20 cellular contexts compared by ENCODE assay signal in the genomic region with DNA sequence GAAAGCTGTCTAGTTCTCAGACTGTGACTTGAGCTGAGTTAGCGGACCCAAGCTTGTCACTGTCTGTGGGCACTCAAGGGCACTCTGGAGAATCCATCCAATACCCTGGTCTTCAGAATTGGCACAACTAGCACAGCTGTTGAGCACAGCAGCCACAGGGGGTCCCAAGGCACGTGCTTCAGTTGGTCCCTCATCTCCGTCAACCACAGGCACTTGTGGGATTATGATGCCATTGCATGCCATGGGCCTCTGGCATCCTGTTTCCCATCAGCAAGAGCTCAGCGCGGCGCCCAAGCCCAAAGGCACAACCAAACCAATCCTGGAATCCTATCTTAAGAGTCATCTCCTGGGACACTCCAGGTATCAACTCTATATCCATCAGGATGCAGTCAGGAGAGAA. TPM values are rescaled to one million over a fixed set of nuclear protein-coding genes. Genes with fewer than 3 reads are reported as not detected.
DNase-seq lines count a peak whose midpoint lies in the region; ATAC-seq and TF ChIP-seq lines count a peak whose summit lies in the region.
"Had no signal": no experiment of that assay in that cellular context is flagged by ENCODE, and none has a peak within 500 bp of the region (broad histone marks: within the 10 kb centered on the region; RNA-seq: fewer than 3 reads in every experiment).

No MANE protein-coding gene starts in this region.

- intact Hi-C loops in HCT116 (cut with micrococcal nuclease) (no loop called here), thyroid gland (cut with DNase I) (loop anchor here (10.0 kb wide), 1 partner anchor 226 kb away; no protein-coding TSS in a partner anchor)

- peaks cover 29 to 50% (median 42%) of the 10 kb centered on the region in 3 donors for H3K4me1 Mint-ChIP-seq in CD8-positive, alpha-beta memory T cell
- peaks cover 52% of the 10 kb centered on the region for H3K4me1 Mint-ChIP-seq in nephron progenitor cell

- H2AFZ ChIP-seq in HCT116 (ENCODE audit: low read depth, low read length, poor library complexity, severe bottlenecking), result no peak overlapping the region

- TF ChIP-seq CTCF in HCT116 (IDR thresholded peaks at IDR 0.05 in 2 of 3, conservative IDR thresholded peaks at IDR 0.05 in 1 of 3; ENCODE audit: borderline replicate concordance in 1 of 3, insufficient read depth in 1 of 3, low read depth in 2 of 3, low read length in 2 of 3) (no peak), nephron progenitor cell (IDR thresholded peaks at IDR 0.05) (no peak), thyroid gland (IDR thresholded peaks at IDR 0.05) (no peak), GM10248 (IDR thresholded peaks at IDR 0.05; ENCODE audit: control extremely low read depth, extremely low read depth, low read depth, missing control alignments) (no peak), GM13976 (IDR thresholded peaks at IDR 0.05; ENCODE audit: borderline replicate concordance, control extremely low read depth, extremely low read depth, insufficient read depth, missing control alignments) (no peak)

- H3K36me3 ChIP-seq in CD8-positive, alpha-beta memory T cell (ENCODE audit: insufficient read depth, low read length), result peaks cover 16% of the 10 kb centered on the region
- H3K36me3 ChIP-seq in HCT116 (ENCODE audit: control insufficient read depth in 1 of 2, insufficient read depth in 2 of 2, low read length in 2 of 2), result peaks cover 0 to 18% of the 10 kb centered on the region in 2 experiments; a peak in 3 of 4 replicates
- peaks cover 8 to 22% of the 10 kb centered on the region in 2 donors for H3K36me3 ChIP-seq in thyroid gland
- H3K36me3 ChIP-seq: prostate gland had no signal

- 0 out of 2 replicates have a peak, but pooled peaks have one; percentile 18 for ATAC-seq in HCT116
- ATAC-seq: naive thymus-derived CD8-positive, alpha-beta T cell had no signal

- no peaks in the 10 kb centered on the region for H3K9me2 ChIP-seq in HCT116 (ENCODE audit: insufficient read depth)

- RAD21 ChIA-PET in HCT116 (lab: Charles Lee; ENCODE audit: low non-redundant PET in 1 of 2, low total read pairs in 2 of 2, uncharacterized antibody in 2 of 2, unreplicated experiment in 2 of 2), result no interaction called here

- H3K9ac ChIP-seq in HCT116 (ENCODE audit: low read length), result no peak overlapping the region

- H3K27ac Mint-ChIP-seq in CD8-positive, alpha-beta memory T cell, result peak overlapping the region; percentile 8 to 96 (median 50)
- peak overlapping the region; percentile 68 for H3K27ac Mint-ChIP-seq in nephron progenitor cell

- H3K27ac ChIP-seq in CD8-positive, alpha-beta memory T cell (ENCODE audit: low read depth, low read length), result no peak overlapping the region
- H3K27ac ChIP-seq in HCT116 (ENCODE audit: low read depth, low read length) (no peak overlapping the region), thyroid gland (no peak overlapping the region)
- H3K27ac ChIP-seq: esophagus squamous epithelium, prostate gland, testis had no signal

- DNase-seq in CD8-positive, alpha-beta memory T cell, result no peak
- DNase-seq in HCT116 (ENCODE audit: low read depth, low spot score) (no peak), astrocyte of the hippocampus (ENCODE audit: low read depth, low spot score) (peak; percentile 35), nephron progenitor cell (no peak), thyroid gland (no peak), GM10248 (ENCODE audit: extremely low spot score) (no peak), GM13976 (ENCODE audit: low spot score) (no peak), NCI-H2081 (lab: John Stamatoyannopoulos, UW) (no peak)
- DNase-seq: activated CD4-positive, CD25-positive, alpha-beta regulatory T cell treated with anti-CD3 and anti-CD28 coated beads, Interleukin-2, amount 50 U/mL, for 72 hours; activated gamma-delta T cell; effector memory CD4-positive, alpha-beta T cell; esophagus squamous epithelium; T-helper 9 cell had no signal

- H3K4me2 ChIP-seq in HCT116 (ENCODE audit: low read length), result no peak overlapping the region

- no peaks in the 10 kb centered on the region for H3K9me3 Mint-ChIP-seq in CD8-positive, alpha-beta memory T cell
- H3K9me3 Mint-ChIP-seq in nephron progenitor cell, result no peaks in the 10 kb centered on the region
- H3K9me3 Mint-ChIP-seq: naive thymus-derived CD8-positive, alpha-beta T cell had no signal

- peaks cover 0 to 2% of the 10 kb centered on the region in 2 donors for H3K27me3 Mint-ChIP-seq in CD8-positive, alpha-beta memory T cell
- peaks cover 3% of the 10 kb centered on the region for H3K27me3 Mint-ChIP-seq in nephron progenitor cell (ENCODE audit: low read depth, poor library complexity)
- H3K27me3 Mint-ChIP-seq: naive thymus-derived CD8-positive, alpha-beta T cell had no signal

- POLR2A ChIA-PET in CD8-positive, alpha-beta memory T cell (lab: Charles Lee), result no interaction called here
- POLR2A ChIA-PET in HCT116 (lab: Charles Lee), result no interaction called here
- POLR2A ChIA-PET in GM10248 (lab: Yijun Ruan, JAX), result no interaction called here

- no peaks in the 10 kb centered on the region for H3K27me3 ChIP-seq in CD8-positive, alpha-beta memory T cell (ENCODE audit: insufficient read depth, low read length, poor library complexity, severe bottlenecking)
- H3K27me3 ChIP-seq in HCT116 (ENCODE audit: insufficient read depth, low read length) (no peaks in the 10 kb centered on the region), thyroid gland (no peaks in the 10 kb centered on the region)
- H3K27me3 ChIP-seq: esophagus squamous epithelium, testis had no signal

- no peaks in the 10 kb centered on the region for H4K20me1 ChIP-seq in HCT116 (ENCODE audit: insufficient read depth)

- no peaks in the 10 kb centered on the region for H3K9me3 ChIP-seq in CD8-positive, alpha-beta memory T cell (ENCODE audit: low read length)
- H3K9me3 ChIP-seq in HCT116 (ENCODE audit: control insufficient read depth in 1 of 2, insufficient read depth in 1 of 2, low read depth in 1 of 2, low read length in 2 of 2) (no peaks in the 10 kb centered on the region), thyroid gland (no peaks in the 10 kb centered on the region)
- H3K9me3 ChIP-seq: esophagus squamous epithelium, prostate gland, testis had no signal

- no peak overlapping the region for H3K4me3 ChIP-seq in CD8-positive, alpha-beta memory T cell (ENCODE audit: low read length)
- H3K4me3 ChIP-seq in HCT116 (replicated peaks in 1 of 2; ENCODE audit: low read depth in 1 of 2, low read length in 2 of 2) (no peak overlapping the region), thyroid gland (replicated peaks in 1 of 3) (no peak overlapping the region)
- H3K4me3 ChIP-seq: esophagus squamous epithelium, prostate gland, testis had no signal

- CTCF ChIA-PET in CD8-positive, alpha-beta memory T cell (lab: Charles Lee), result interaction anchor here (1.1 to 1.9 kb wide), 8 partner anchors 10 to 79 kb away, joined by 3 to 6 read pairs (median 4); a partner anchor contains a TSS
- CTCF ChIA-PET in HCT116 (lab: Charles Lee) (interaction anchor here (1.2 to 1.6 kb wide), 2 partner anchors 9 to 139 kb away, joined by 3 to 5 read pairs; a partner anchor contains a TSS), GM10248 (lab: Yijun Ruan, JAX) (interaction anchor here (1.1 to 4.2 kb wide), 6 partner anchors 9 to 139 kb away, joined by 3 to 19 read pairs (median 4); a partner anchor contains a TSS)

- no peaks in the 10 kb centered on the region for H3K79me2 ChIP-seq in HCT116 (ENCODE audit: insufficient read depth, low read length)

- in situ Hi-C loops in GM13976 (cut with MboI; ENCODE audit: low sequenced_read_pairs, unreplicated experiment), result no loop called here

- H3K4me1 ChIP-seq in CD8-positive, alpha-beta memory T cell (ENCODE audit: insufficient read depth, low read length), result peaks cover 17% of the 10 kb centered on the region
- H3K4me1 ChIP-seq in HCT116 (ENCODE audit: control insufficient read depth in 1 of 2, insufficient read depth in 2 of 2, low read length in 2 of 2) (peaks cover 0 to 5% of the 10 kb centered on the region in 2 experiments; a peak in 2 of 4 replicates), thyroid gland (peaks cover 17 to 31% of the 10 kb centered on the region in 2 donors)

- BruUV-seq in HCT116 (replicated peaks; lab: Mats Ljungman, UMichigan), result no TSS peak

- WGBS in thyroid gland, 2 donors, result 63 to 88% methylated on average over 5 of the region's 6 CpGs

- no peak for TF ChIP-seq POLR2A in HCT116 (IDR thresholded peaks at IDR 0.05; ENCODE audit: borderline replicate concordance, extremely low read depth, insufficient read depth, insufficient read length)
- TF ChIP-seq POLR2A in thyroid gland (IDR thresholded peaks at IDR 0.05), result no peak

- peaks cover 6 to 45% (median 7%) of the 10 kb centered on the region in 3 donors for H3K36me3 Mint-ChIP-seq in CD8-positive, alpha-beta memory T cell
- H3K36me3 Mint-ChIP-seq in nephron progenitor cell (ENCODE audit: low read depth), result peaks cover 16% of the 10 kb centered on the region

- H3K4me3 Mint-ChIP-seq in CD8-positive, alpha-beta memory T cell, result no peak overlapping the region
- no peak overlapping the region for H3K4me3 Mint-ChIP-seq in nephron progenitor cell

- no peak for TF ChIP-seq RAD21 in HCT116 (IDR thresholded peaks at IDR 0.05; ENCODE audit: low read depth)

TF ChIP-seq in HCT116, 20 proteins besides CTCF, POLR2A, EP300 and RAD21 (continues in another document):
- TF ChIP-seq POLR2AphosphoS5 (IDR thresholded peaks at IDR 0.05; ENCODE audit: low read depth, low read length), result no peak
- TF ChIP-seq JUND (IDR thresholded peaks at IDR 0.05), result no peak
- no peak for TF ChIP-seq SP1 (IDR thresholded peaks at IDR 0.05; ENCODE audit: low read depth)
- TF ChIP-seq YY1 (IDR thresholded peaks at IDR 0.05; ENCODE audit: extremely low read depth, insufficient replicate concordance, low read depth, low read length), result no peak

RNA-seq across cellular contexts. Expression of a gene that starts 3.7 kb away (rescaled TPM):
- total RNA-seq in CD8-positive, alpha-beta memory T cell, result under 1 TPM; 0.66 to 0.91 TPM
- 11.1 TPM for polyA plus RNA-seq in CD8-positive, alpha-beta memory T cell
- not detected for total RNA-seq in HCT116 (2021; ENCODE audit: unreplicated experiment)
- polyA plus RNA-seq in HCT116 (2012), result 0.31 and 0.68 TPM in 2 replicates
- total RNA-seq in thyroid gland, result 1 to 10 TPM in 2 of 4 donors, under 1 TPM in 1, not detected in 1; 0.59 to 2.4 (median 1.4) TPM
- total RNA-seq: H4 had no signal

RNA-seq across cellular contexts. Expression of a gene that starts 8.8 kb away (rescaled TPM):
- 10 to 100 TPM; 74.1 to 76.2 TPM for total RNA-seq in CD8-positive, alpha-beta memory T cell
- polyA plus RNA-seq in CD8-positive, alpha-beta memory T cell, result 56.8 TPM
- total RNA-seq in HCT116 (2021; ENCODE audit: unreplicated experiment), result 65.6 TPM
- polyA plus RNA-seq in HCT116 (2012), result 62.4 and 64.0 TPM in 2 replicates
- 10 to 100 TPM; 39.1 to 53.1 (median 44.2) TPM for total RNA-seq in thyroid gland

RNA-seq across cellular contexts. Expression of a gene that starts 12.0 kb away (rescaled TPM):
- not detected for total RNA-seq in CD8-positive, alpha-beta memory T cell
- not detected for polyA plus RNA-seq in CD8-positive, alpha-beta memory T cell
- total RNA-seq in HCT116 (2021; ENCODE audit: unreplicated experiment) (not detected), thyroid gland (not detected)
- polyA plus RNA-seq in HCT116 (2012), result 0.23 and 0.27 TPM in 2 replicates
- total RNA-seq: cerebellum; esophagus squamous epithelium; H4; mammary epithelial cell; naive thymus-derived CD8-positive, alpha-beta T cell; OCI-LY7; prostate gland had no signal
- polyA plus RNA-seq: mammary epithelial cell; naive thymus-derived CD8-positive, alpha-beta T cell had no signal

RNA-seq across cellular contexts. Expression of a gene that starts 33.3 kb away (rescaled TPM):
- 10 to 100 TPM; 18.5 to 23.5 TPM for total RNA-seq in CD8-positive, alpha-beta memory T cell
- 52.1 TPM for polyA plus RNA-seq in CD8-positive, alpha-beta memory T cell
- 17.7 TPM for total RNA-seq in HCT116 (2021; ENCODE audit: unreplicated experiment)
- 81.2 and 91.1 TPM in 2 replicates for polyA plus RNA-seq in HCT116 (2012)
- 10 to 100 TPM; 57.4 to 90.9 (median 85.6) TPM for total RNA-seq in thyroid gland

RNA-seq across cellular contexts. Expression of a gene that starts 33.7 kb away (rescaled TPM):
- 10 to 100 TPM; 48.5 to 52.3 TPM for total RNA-seq in CD8-positive, alpha-beta memory T cell
- polyA plus RNA-seq in CD8-positive, alpha-beta memory T cell, result 49.5 TPM
- 57.5 TPM for total RNA-seq in HCT116 (2021; ENCODE audit: unreplicated experiment)
- polyA plus RNA-seq in HCT116 (2012), result 77.4 and 78.2 TPM in 2 replicates
- 10 to 100 TPM; 11.8 to 20.7 (median 14.2) TPM for total RNA-seq in thyroid gland
